Comparison of ENCODE assay signal across 17 cellular contexts in the genomic region with DNA sequence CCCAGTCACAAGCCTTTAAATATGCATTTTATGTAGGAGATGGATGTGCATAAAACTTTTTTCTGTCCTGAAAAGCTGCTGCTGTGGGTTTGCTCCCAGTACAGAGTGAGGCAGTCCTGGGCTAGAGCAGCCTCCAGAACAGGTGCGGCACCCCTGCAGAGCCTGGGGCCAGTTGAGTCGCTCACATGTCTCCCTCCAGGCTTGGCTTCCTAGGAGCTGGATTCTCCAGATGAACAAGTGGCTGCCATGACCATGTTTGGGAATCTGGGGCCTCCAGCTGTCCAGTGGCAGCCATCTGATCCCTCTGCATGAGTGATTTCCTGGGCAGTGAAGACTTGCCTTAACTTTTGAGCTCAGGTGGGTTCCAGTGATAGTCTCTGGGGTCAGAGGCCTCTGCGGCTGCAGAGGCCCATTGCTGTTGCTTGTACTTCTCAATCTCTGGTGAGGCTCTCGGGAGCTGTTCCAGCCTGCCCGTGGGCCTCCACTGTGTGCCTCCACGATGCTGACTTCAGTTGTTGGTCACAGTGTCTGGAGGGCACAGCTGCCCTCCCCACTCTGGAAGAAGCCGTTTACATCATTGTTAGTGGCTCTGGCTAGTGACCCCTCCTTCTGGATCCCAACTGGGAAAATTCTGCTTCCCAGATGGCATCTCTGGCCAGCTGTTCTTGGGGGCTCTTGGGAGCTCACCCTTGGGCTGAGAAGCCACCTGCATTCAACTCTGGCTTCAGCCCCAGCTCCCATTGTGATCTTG.
DNase-seq lines count a peak whose midpoint lies in the region; FAIRE-seq and TF ChIP-seq lines count a peak whose summit lies in the region.
"Had no signal": no experiment of that assay in that cellular context is flagged by ENCODE, and none has a peak within 500 bp of the region (broad histone marks: within the 10 kb centered on the region; RNA-seq: fewer than 3 reads in every experiment).

No MANE protein-coding gene starts in this region.

- POLR2A ChIA-PET in GM10248 (lab: Yijun Ruan, JAX), result interaction anchor here (0.7 to 0.9 kb wide), 2 partner anchors 8 to 11 kb away, joined by 3 read pairs; no protein-coding TSS in a partner anchor

- H3K4me3 Mint-ChIP-seq in astrocyte (ENCODE audit: unreplicated experiment), result no peak overlapping the region

- H3K79me2 ChIP-seq in astrocyte (ENCODE audit: insufficient read depth, low read length), result no peaks in the 10 kb centered on the region

- CTCF ChIA-PET in GM10248 (lab: Yijun Ruan, JAX), result interaction anchor here (0.7 to 2.0 kb wide), 5 partner anchors 9 to 15 kb away, joined by 3 to 7 read pairs (median 5); no protein-coding TSS in a partner anchor

- no peaks in the 10 kb centered on the region for H3K36me3 Mint-ChIP-seq in astrocyte (ENCODE audit: low read depth, unreplicated experiment)

- peaks cover 7% of the 10 kb centered on the region for H3K9me3 Mint-ChIP-seq in astrocyte (ENCODE audit: unreplicated experiment)

- peaks cover 18% of the 10 kb centered on the region for H3K27me3 Mint-ChIP-seq in astrocyte (ENCODE audit: low read depth, unreplicated experiment)

- H3K9me3 ChIP-seq in astrocyte (ENCODE audit: insufficient read depth, low read depth, low read length) (no peaks in the 10 kb centered on the region), mesodermal cell (ENCODE audit: control insufficient read depth, low read length) (no peaks in the 10 kb centered on the region), uterus (no peaks in the 10 kb centered on the region), adrenal gland (replicated peaks in 1 of 3) (no peaks in the 10 kb centered on the region)
- H3K9me3 ChIP-seq: BLaER1, HAP-1 had no signal

- no peak overlapping the region for H2AFZ ChIP-seq in astrocyte (ENCODE audit: low read depth, low read length)

- WGBS in mesodermal cell (ENCODE audit: insufficient coverage in 2 of 2), 2 experiments, result 87 to 96% methylated on average over 7 of the region's 7 CpGs
- 75 to 90% (median 87%) methylated on average over 4 to 7 of the region's 7 CpGs for WGBS in adrenal gland, 4 donors

- intact Hi-C loops in uterus (cut with DNase I; ENCODE audit: low total_unique reads) (no loop called here), adrenal gland (cut with DNase I) (no loop called here)

- no peak for TF ChIP-seq POLR2A in uterus (IDR thresholded peaks at IDR 0.05)
- TF ChIP-seq POLR2A in adrenal gland (IDR thresholded peaks at IDR 0.05), result no peak

- no peak for TF ChIP-seq CTCF in astrocyte (IDR thresholded peaks at IDR 0.05; ENCODE audit: insufficient read depth, low read depth, low read length)
- TF ChIP-seq CTCF in uterus (IDR thresholded peaks at IDR 0.05), result no peak
- no peak for TF ChIP-seq CTCF in GM10248 (IDR thresholded peaks at IDR 0.05; ENCODE audit: control extremely low read depth, extremely low read depth, low read depth, missing control alignments)
- TF ChIP-seq CTCF in adrenal gland (IDR thresholded peaks at IDR 0.05), result no peak

- no peaks in the 10 kb centered on the region for H4K20me1 ChIP-seq in astrocyte (ENCODE audit: insufficient read depth, low read length)
- H4K20me1 ChIP-seq: BLaER1 had no signal

- DNase-seq in DMS 273 (lab: John Stamatoyannopoulos, UW; ENCODE audit: unreplicated experiment), result peak; percentile 36
- no peak for DNase-seq in DMS 273 treated with DMSO at 0.1 percent for 48 hours (lab: John Stamatoyannopoulos, UW)
- DNase-seq in astrocyte (ENCODE audit: low read depth), result no peak
- DNase-seq in uterus, result no peak
- no peak for DNase-seq in GM10248 (ENCODE audit: extremely low spot score)
- DNase-seq in DMS153 (lab: John Stamatoyannopoulos, UW), result no peak
- no peak for DNase-seq in adrenal gland
- DNase-seq: Kasumi-1, NCI-H1436, NCI-H2029 treated with DMSO at 0.1 percent for 48 hours, NCI-H510A treated with DMSO at 0.1 percent for 48 hours had no signal

- peak overlapping the region; percentile 81 for H3K27ac Mint-ChIP-seq in astrocyte (ENCODE audit: unreplicated experiment)

- peak overlapping the region; percentile 33 for H3K27ac ChIP-seq in astrocyte (ENCODE audit: low read depth, low read length)
- H3K27ac ChIP-seq in mesodermal cell (ENCODE audit: low read depth, low read length, severe bottlenecking), result peak overlapping the region; percentile 37
- peak overlapping the region; percentile 55 to 81 for H3K27ac ChIP-seq in uterus
- H3K27ac ChIP-seq in adrenal gland, result no peak overlapping the region
- H3K27ac ChIP-seq: 22Rv1, BLaER1, RWPE1, SK-N-MC had no signal

- H3K4me2 ChIP-seq in astrocyte (ENCODE audit: low read length), result no peak overlapping the region
- H3K4me2 ChIP-seq: BLaER1 had no signal

- H3K27me3 ChIP-seq in astrocyte (ENCODE audit: insufficient read depth, low read length) (no peaks in the 10 kb centered on the region), uterus (no peaks in the 10 kb centered on the region), adrenal gland (no peaks in the 10 kb centered on the region)
- H3K27me3 ChIP-seq: BLaER1 had no signal

- H3K4me3 ChIP-seq in astrocyte (ENCODE audit: insufficient read depth, low read depth, low read length) (no peak overlapping the region), mesodermal cell (ENCODE audit: extremely low read depth, insufficient read depth, low read length, poor library complexity, severe bottlenecking) (no peak overlapping the region), uterus (no peak overlapping the region), adrenal gland (no peak overlapping the region)
- H3K4me3 ChIP-seq: BLaER1, HAP-1, SK-N-MC had no signal

- no peak for FAIRE-seq in astrocyte (lab: Jason Lieb, UNC)

- H3K4me1 Mint-ChIP-seq in astrocyte (ENCODE audit: low read depth, unreplicated experiment), result peaks cover 13% of the 10 kb centered on the region

- H3K9ac ChIP-seq in astrocyte (ENCODE audit: low read length), result peak overlapping the region; percentile 10
- H3K9ac ChIP-seq: BLaER1 had no signal

- H3K36me3 ChIP-seq in astrocyte (ENCODE audit: insufficient read depth, low read length) (no peaks in the 10 kb centered on the region), mesodermal cell (ENCODE audit: control insufficient read depth, insufficient read depth, low read length) (no peaks in the 10 kb centered on the region), uterus (no peaks in the 10 kb centered on the region), adrenal gland (replicated peaks in 1 of 2) (no peaks in the 10 kb centered on the region)
- H3K36me3 ChIP-seq: BLaER1, HAP-1 had no signal

- H3K4me1 ChIP-seq in astrocyte (ENCODE audit: insufficient read depth, low read length) (peaks cover 4% of the 10 kb centered on the region), mesodermal cell (ENCODE audit: control insufficient read depth, insufficient read depth, low read length, poor library complexity, severe bottlenecking) (peaks cover 5% of the 10 kb centered on the region), uterus (no peaks in the 10 kb centered on the region), adrenal gland (replicated peaks in 1 of 2) (no peaks in the 10 kb centered on the region)
- H3K4me1 ChIP-seq: BLaER1, HAP-1 had no signal

Comparison
In these comparisons a context has a peak if more than half of its experiments do, and no peak if none do; other contexts are left out.
1. H3K27ac ChIP-seq: peak in astrocyte (single experiment), mesodermal cell (single experiment) and uterus (2 of 2); none in adrenal gland (0 of 5).